ENCODE assay signal across 1 cellular context in the genomic region with DNA sequence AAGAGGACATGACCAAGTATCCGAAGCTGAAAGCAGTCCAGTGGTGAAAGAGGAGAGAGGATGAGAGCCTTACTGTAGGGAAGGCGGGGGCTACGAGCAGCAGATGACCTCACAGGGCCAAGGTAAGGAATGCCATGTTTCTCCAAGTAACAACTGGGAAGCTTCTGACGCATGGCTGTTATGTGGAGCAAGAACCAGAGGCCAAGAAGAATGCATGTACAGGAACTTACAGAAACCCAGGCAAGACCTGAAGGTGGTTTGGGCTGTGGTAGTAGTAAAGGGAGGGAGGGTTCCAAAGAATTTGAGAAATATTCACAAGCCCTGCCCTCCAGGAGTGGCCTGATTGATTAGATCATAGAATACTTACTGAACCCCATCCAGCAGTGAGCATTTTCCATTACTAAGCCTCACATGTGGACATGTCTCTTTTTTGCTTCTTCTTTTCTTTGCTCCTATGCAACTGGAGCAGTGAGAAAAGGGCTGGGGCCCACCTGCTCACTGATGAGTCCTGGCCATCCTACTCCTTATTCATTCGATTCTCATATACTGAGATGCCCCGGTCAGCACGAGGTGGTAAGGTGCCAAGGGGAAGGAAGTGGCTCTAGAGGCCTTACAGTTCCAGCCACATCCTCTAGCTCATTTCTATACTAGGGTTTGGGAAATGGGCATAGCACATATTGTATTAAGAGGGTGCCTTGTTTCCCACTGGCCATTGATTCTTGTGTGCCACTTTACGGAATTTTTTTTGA.
TF ChIP-seq lines count a peak whose summit lies in the region.

No MANE protein-coding gene starts in this region.

TF ChIP-seq in H1, 55 proteins besides CTCF, POLR2A, EP300 and RAD21:
- TF ChIP-seq SIX5 (IDR thresholded peaks at IDR 0.05; ENCODE audit: low read depth, low read length) (no peak), SP1 (IDR thresholded peaks at IDR 0.05; ENCODE audit: low read depth, low read length) (no peak), BACH1 (IDR thresholded peaks at IDR 0.05; ENCODE audit: low read length) (no peak), JUND (IDR thresholded peaks at IDR 0.05; ENCODE audit: low read length) (no peak), HDAC6 (IDR thresholded peaks at IDR 0.05; ENCODE audit: low read depth, low read length) (no peak), CHD1 (IDR thresholded peaks at IDR 0.05; ENCODE audit: low read depth, low read length) (no peak), GTF2F1 (IDR thresholded peaks at IDR 0.05; ENCODE audit: borderline replicate concordance, low read depth, low read length) (no peak), NRF1 (IDR thresholded peaks at IDR 0.05; ENCODE audit: low read depth, low read length) (no peak), CEBPB (IDR thresholded peaks at IDR 0.05; ENCODE audit: low read depth, low read length) (no peak), POLR2AphosphoS5 (IDR thresholded peaks at IDR 0.05; ENCODE audit: low read depth, low read length) (no peak), POU5F1 (IDR thresholded peaks at IDR 0.05; ENCODE audit: low read depth, low read length) (no peak), TBP (IDR thresholded peaks at IDR 0.05; ENCODE audit: low read depth, low read length) (no peak), GABPA (IDR thresholded peaks at IDR 0.05; ENCODE audit: borderline replicate concordance, insufficient read depth, low read length) (no peak), TCF12 (IDR thresholded peaks at IDR 0.05; ENCODE audit: low read depth, low read length) (no peak), RBBP5 (IDR thresholded peaks at IDR 0.05; ENCODE audit: borderline replicate concordance, low read depth, low read length) (no peak)
- TF ChIP-seq, protein P1, sequence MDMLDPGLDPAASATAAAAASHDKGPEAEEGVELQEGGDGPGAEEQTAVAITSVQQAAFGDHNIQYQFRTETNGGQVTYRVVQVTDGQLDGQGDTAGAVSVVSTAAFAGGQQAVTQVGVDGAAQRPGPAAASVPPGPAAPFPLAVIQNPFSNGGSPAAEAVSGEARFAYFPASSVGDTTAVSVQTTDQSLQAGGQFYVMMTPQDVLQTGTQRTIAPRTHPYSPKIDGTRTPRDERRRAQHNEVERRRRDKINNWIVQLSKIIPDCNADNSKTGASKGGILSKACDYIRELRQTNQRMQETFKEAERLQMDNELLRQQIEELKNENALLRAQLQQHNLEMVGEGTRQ (IDR thresholded peaks at IDR 0.05; ENCODE audit: low read length) = no peak
- TF ChIP-seq, protein P2, sequence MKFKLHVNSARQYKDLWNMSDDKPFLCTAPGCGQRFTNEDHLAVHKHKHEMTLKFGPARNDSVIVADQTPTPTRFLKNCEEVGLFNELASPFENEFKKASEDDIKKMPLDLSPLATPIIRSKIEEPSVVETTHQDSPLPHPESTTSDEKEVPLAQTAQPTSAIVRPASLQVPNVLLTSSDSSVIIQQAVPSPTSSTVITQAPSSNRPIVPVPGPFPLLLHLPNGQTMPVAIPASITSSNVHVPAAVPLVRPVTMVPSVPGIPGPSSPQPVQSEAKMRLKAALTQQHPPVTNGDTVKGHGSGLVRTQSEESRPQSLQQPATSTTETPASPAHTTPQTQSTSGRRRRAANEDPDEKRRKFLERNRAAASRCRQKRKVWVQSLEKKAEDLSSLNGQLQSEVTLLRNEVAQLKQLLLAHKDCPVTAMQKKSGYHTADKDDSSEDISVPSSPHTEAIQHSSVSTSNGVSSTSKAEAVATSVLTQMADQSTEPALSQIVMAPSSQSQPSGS (IDR thresholded peaks at IDR 0.05; ENCODE audit: low read length) = no peak
